ENCODE assay signal across 8 cellular contexts in genomic region chr11:28529540-28530410, GRCh38.
DNase-seq lines count a peak whose midpoint lies in the region; ATAC-seq and TF ChIP-seq lines count a peak whose summit lies in the region.

No MANE protein-coding gene starts in this region.

- no TSS peak for BruUV-seq in PC-9 (replicated peaks; lab: Mats Ljungman, UMichigan)

- DNase-seq in D341Med (ENCODE audit: low spot score) = peak; percentile 21
- DNase-seq in PC-9 = no peak
- peak; percentile 82 for DNase-seq in fibroblast of the aortic adventitia (ENCODE audit: low read depth)
- no peak for DNase-seq in stomach
- DNase-seq in activated gamma-delta T cell treated with Interleukin-2 at 50 U/mL for 16 hours = no peak
- DNase-seq in amygdala (lab: John Stamatoyannopoulos, UW) = no peak
- DNase-seq in activated naive CD4-positive, alpha-beta T cell treated with anti-CD3 and anti-CD28 coated beads, Interleukin-2, amount 50 U/mL, for 72 hours (ENCODE audit: low spot score in 2 of 2) = no peak

- TF ChIP-seq POLR2A in stomach (IDR thresholded peaks at IDR 0.05) = no peak

- POLR2A ChIA-PET in PC-9 (lab: Charles Lee; ENCODE audit: unreplicated experiment) = no interaction called here

- H3K27ac ChIP-seq in PC-9 = no peak overlapping the region
- no peak overlapping the region for H3K27ac ChIP-seq in stomach

- H3K9me3 ChIP-seq in PC-9 (ENCODE audit: insufficient read depth, low read depth) (peaks cover 12% of the 10 kb centered on the region), stomach (peaks cover 4 to 24% (median 16%) of the 10 kb centered on the region in 4 donors)

- no peak overlapping the region for H3K27ac Mint-ChIP-seq in activated naive CD4-positive, alpha-beta T cell treated with anti-CD3 and anti-CD28 coated beads, Interleukin-2, amount 50 U/mL, for 72 hours

- H3K4me2 ChIP-seq in PC-9 = no peak overlapping the region

- H3K9me2 ChIP-seq in PC-9 (ENCODE audit: insufficient read depth) = no peaks in the 10 kb centered on the region; the same call in 1 of the 2 replicates

- no peak overlapping the region for H2AFZ ChIP-seq in PC-9

- H3K9me3 Mint-ChIP-seq in activated naive CD4-positive, alpha-beta T cell treated with anti-CD3 and anti-CD28 coated beads, Interleukin-2, amount 50 U/mL, for 72 hours = peaks cover 8 to 15% of the 10 kb centered on the region in 2 donors

- H3K79me2 ChIP-seq in PC-9 (ENCODE audit: low read depth) = no peaks in the 10 kb centered on the region

- H3K36me3 Mint-ChIP-seq in activated naive CD4-positive, alpha-beta T cell treated with anti-CD3 and anti-CD28 coated beads, Interleukin-2, amount 50 U/mL, for 72 hours = peaks cover 2 to 10% of the 10 kb centered on the region in 2 donors

- H3K36me3 ChIP-seq in PC-9 (ENCODE audit: low read depth) (peaks cover 8% of the 10 kb centered on the region; the same call in 1 of the 2 replicates), stomach (no peaks in the 10 kb centered on the region)

- WGBS in stomach, 5 donors = 37 to 53% (median 46%) methylated on average over 3 of the region's 3 CpGs

- intact Hi-C loops in PC-9 (cut with micrococcal nuclease; ENCODE audit: unreplicated experiment) = loop anchor here (10.0 kb wide), 3 partner anchors 165 to 835 kb away; no protein-coding TSS in a partner anchor
- intact Hi-C loops in stomach (cut with DNase I; ENCODE audit: low total_unique reads) = loop anchor here (10.0 kb wide), 1 partner anchor 835 kb away; no protein-coding TSS in a partner anchor

- no peaks in the 10 kb centered on the region for H3F3A ChIP-seq in PC-9 (ENCODE audit: insufficient read depth, low read depth)

- ATAC-seq in HG02938 (IDR thresholded peaks at IDR 0.05; ENCODE audit: unreplicated experiment) = peak; percentile 56
- no peak for ATAC-seq in activated naive CD4-positive, alpha-beta T cell treated with anti-CD3 and anti-CD28 coated beads, Interleukin-2, amount 50 U/mL, for 72 hours

- H4K20me1 ChIP-seq in PC-9 (ENCODE audit: insufficient read depth) = no peaks in the 10 kb centered on the region

- CTCF ChIA-PET in PC-9 (lab: Charles Lee) = interaction anchor here (0.6 to 0.9 kb wide), 2 partner anchors 453 to 630 kb away, joined by 3 read pairs; no protein-coding TSS in a partner anchor

- TF ChIP-seq CTCF in PC-9 (conservative IDR thresholded peaks at IDR 0.05) (peak; percentile 76), fibroblast of the aortic adventitia (IDR thresholded peaks at IDR 0.05; ENCODE audit: insufficient read depth, low read length) (peak; percentile 36), stomach (IDR thresholded peaks at IDR 0.05) (peak in 4 of 7 experiments; percentile 15 to 27 (median 20))

- no peaks in the 10 kb centered on the region for H3K4me1 ChIP-seq in PC-9 (replicated peaks; ENCODE audit: insufficient read depth)
- no peaks in the 10 kb centered on the region for H3K4me1 ChIP-seq in stomach

- H3K27me3 ChIP-seq in PC-9 (ENCODE audit: insufficient read depth, low read depth) = no peaks in the 10 kb centered on the region
- no peaks in the 10 kb centered on the region for H3K27me3 ChIP-seq in stomach

- no peak overlapping the region for H3K4me3 ChIP-seq in PC-9
- no peak overlapping the region for H3K4me3 ChIP-seq in fibroblast of the aortic adventitia (ENCODE audit: low read depth, low read length)
- no peak overlapping the region for H3K4me3 ChIP-seq in stomach

- no peak for TF ChIP-seq EP300 in stomach (IDR thresholded peaks at IDR 0.05)

Comparison
In these comparisons a context has a peak if more than half of its experiments do, and no peak if none do; other contexts are left out.
1. DNase-seq: peak in D341Med (single experiment) and fibroblast of the aortic adventitia (single experiment); none in PC-9 (0 of 2), stomach (single experiment), activated gamma-delta T cell treated with Interleukin-2 at 50 U/mL for 16 hours (single experiment), amygdala (0 of 56) and activated naive CD4-positive, alpha-beta T cell treated with anti-CD3 and anti-CD28 coated beads, Interleukin-2, amount 50 U/mL, for 72 hours (0 of 2).
2. CTCF ChIP-seq: peak in every context shown above with its lines; median percentile 76 in PC-9; 36 in fibroblast of the aortic adventitia; 20 in stomach.